Comparison of ENCODE assay signal across 17 cellular contexts in the genomic region with DNA sequence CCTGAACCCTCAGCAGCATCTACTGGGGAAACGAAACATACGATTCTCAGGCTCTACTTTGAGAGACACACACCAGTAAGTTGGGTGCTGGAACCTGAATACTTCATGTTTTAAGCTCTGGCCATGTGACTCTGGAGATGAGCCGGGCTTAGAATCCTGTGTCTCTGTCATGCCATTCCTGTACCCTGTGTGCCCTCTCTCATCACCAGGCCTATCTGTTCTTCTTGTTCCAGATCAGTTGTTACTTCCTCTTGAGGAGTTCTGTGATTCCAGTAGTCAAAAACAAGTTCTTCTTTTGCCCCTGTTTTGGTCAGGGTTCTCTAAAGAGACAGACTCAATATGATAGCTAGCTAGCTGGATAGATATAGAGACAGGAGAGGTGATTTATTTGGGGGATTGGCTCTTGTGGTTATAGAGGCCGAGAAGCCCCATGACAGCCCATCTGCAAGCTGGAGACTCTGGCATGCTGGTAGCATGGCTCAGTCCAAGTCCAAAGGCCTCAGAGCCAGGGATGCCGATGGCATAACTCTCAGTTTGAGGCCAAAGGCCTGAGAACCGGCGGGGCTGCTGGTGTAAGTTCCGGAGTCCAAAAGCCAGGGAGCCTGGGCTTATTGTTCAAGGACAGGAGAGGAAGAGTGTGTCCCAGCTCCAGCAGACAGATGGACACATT. TPM values are rescaled to one million over a fixed set of nuclear protein-coding genes. Genes with fewer than 3 reads are reported as not detected.
DNase-seq lines count a peak whose midpoint lies in the region; ATAC-seq and TF ChIP-seq lines count a peak whose summit lies in the region.
"Had no signal": no experiment of that assay in that cellular context is flagged by ENCODE, and none has a peak within 500 bp of the region (broad histone marks: within the 10 kb centered on the region; RNA-seq: fewer than 3 reads in every experiment).

No MANE protein-coding gene starts in this region.

- no peaks in the 10 kb centered on the region for H3K23me2 ChIP-seq in H9 (ENCODE audit: insufficient read length, low read depth, low read length, poor library complexity, severe bottlenecking)

- no peaks in the 10 kb centered on the region for H3K4me1 ChIP-seq in upper lobe of right lung
- 0 out of 2 replicates have a peak, but pooled peaks cover 3% of the 10 kb centered on the region for H3K4me1 ChIP-seq in H9 (ENCODE audit: insufficient read depth, low read length)
- no peaks in the 10 kb centered on the region for H3K4me1 ChIP-seq in endodermal cell (ENCODE audit: control insufficient read depth, insufficient read depth, low read length)

- H2AFZ ChIP-seq in H9 (ENCODE audit: low read length): no peak overlapping the region

- H3K27ac Mint-ChIP-seq in naive B cell (peak overlapping the region in 5 of 6 donors; percentile 17 to 68 (median 54)), H9 (no peak overlapping the region), endodermal cell (no peak overlapping the region)
- H3K27ac Mint-ChIP-seq: stimulated activated naive CD8-positive, alpha-beta T cell treated with anti-CD3 and anti-CD28 coated beads, Interleukin-15, Interleukin-2, amounts not matched to agents 100 ng/mL and 50 ng/mL, for 24 hours; T-helper 17 cell had no signal

- H3K56ac ChIP-seq in H9 (ENCODE audit: insufficient read length, low read depth, low read length): no peak overlapping the region

- peaks cover 0 to 7% (median 0%) of the 10 kb centered on the region in 3 donors for H3K27me3 Mint-ChIP-seq in naive B cell
- no peaks in the 10 kb centered on the region for H3K27me3 Mint-ChIP-seq in H9 (ENCODE audit: low read depth)
- H3K27me3 Mint-ChIP-seq in endodermal cell (ENCODE audit: insufficient read depth): no peaks in the 10 kb centered on the region
- H3K27me3 Mint-ChIP-seq: T-helper 17 cell had no signal

- WGBS in H9 (ENCODE audit: extremely low coverage, insufficient read length, low lambda C conversion rate): no CpG with 5 or more reads among the region's 8 CpGs
- 85 to 91% methylated on average over 5 to 8 of the region's 8 CpGs for WGBS in endodermal cell (ENCODE audit: insufficient coverage in 1 of 2, insufficient read length in 1 of 2), 2 experiments

- no peak overlapping the region for H3K4me3 Mint-ChIP-seq in naive B cell
- no peak overlapping the region for H3K4me3 Mint-ChIP-seq in H9
- H3K4me3 Mint-ChIP-seq in endodermal cell: no peak overlapping the region
- H3K4me3 Mint-ChIP-seq: stimulated activated naive CD8-positive, alpha-beta T cell treated with anti-CD3 and anti-CD28 coated beads, Interleukin-15, Interleukin-2, amounts not matched to agents 100 ng/mL and 50 ng/mL, for 24 hours; T-helper 17 cell had no signal

- no peak overlapping the region for H4K5ac ChIP-seq in H9 (ENCODE audit: insufficient read length, low read depth, low read length)

- H3K9me3 ChIP-seq in upper lobe of right lung (no peaks in the 10 kb centered on the region), H9 (ENCODE audit: control insufficient read depth, low read depth, low read length) (no peaks in the 10 kb centered on the region), endodermal cell (ENCODE audit: control insufficient read depth, low read length) (no peaks in the 10 kb centered on the region)
- H3K9me3 ChIP-seq: ovary had no signal

- H2BK12ac ChIP-seq in H9 (ENCODE audit: insufficient read length, low read depth, low read length): no peak overlapping the region

- H3K4me3 ChIP-seq in upper lobe of right lung: no peak overlapping the region
- no peak overlapping the region for H3K4me3 ChIP-seq in H7 (ENCODE audit: insufficient read depth, low read depth, low read length)
- H3K4me3 ChIP-seq in endodermal cell (ENCODE audit: low read length): no peak overlapping the region
- H3K4me3 ChIP-seq: ovary had no signal

- peaks cover 16 to 22% (median 20%) of the 10 kb centered on the region in 3 donors for H3K4me1 Mint-ChIP-seq in naive B cell
- H3K4me1 Mint-ChIP-seq in H9: peaks cover 3 to 5% of the 10 kb centered on the region in 2 experiments
- H3K4me1 Mint-ChIP-seq in endodermal cell: peaks cover 3% of the 10 kb centered on the region
- H3K4me1 Mint-ChIP-seq: T-helper 17 cell had no signal

- no peak overlapping the region for H3K23ac ChIP-seq in H9 (ENCODE audit: insufficient read length, low read depth, low read length)

- DNase-seq in Right ventricle myocardium inferior (ENCODE audit: missing footprints) (no peak), cardiac septum (ENCODE audit: low spot score) (no peak), left cardiac atrium (no peak), naive B cell (no peak), upper lobe of right lung (no peak), H7 (no peak), H9 (no peak), endodermal cell (no peak)
- DNase-seq: activated CD4-positive, alpha-beta T cell treated with anti-CD3 and anti-CD28 coated beads for 1 hour; activated effector memory CD4-positive, alpha-beta T cell treated with Interleukin-2 at 50 U/mL for 16 hours; effector CD8-positive, alpha-beta T cell; midbrain; NCI-H1105; NCI-H2171 treated with DMSO at 0.1 percent for 48 hours; ovary; T-helper 17 cell had no signal

- H3K18ac ChIP-seq in H9 (ENCODE audit: insufficient read length, low read depth, low read length): no peak overlapping the region

- no peak overlapping the region for H2BK5ac ChIP-seq in H9 (ENCODE audit: insufficient read length, low read length)

- H2BK20ac ChIP-seq in H9 (ENCODE audit: low read depth, low read length, poor library complexity, severe bottlenecking): no peak overlapping the region

- peak; percentile 63 for ATAC-seq in Right ventricle myocardium inferior
- ATAC-seq in left cardiac atrium: peak; percentile 77
- ATAC-seq in naive B cell (ENCODE audit: low read depth in 2 of 2): peak in 1 of 2 donors; percentile 17
- peak; percentile 81 for ATAC-seq in upper lobe of right lung
- ATAC-seq: T-helper 17 cell had no signal

- H3K36me3 ChIP-seq in upper lobe of right lung (no peaks in the 10 kb centered on the region), H7 (replicated peaks; ENCODE audit: control insufficient read depth, insufficient read depth, low read length) (no peaks in the 10 kb centered on the region), endodermal cell (ENCODE audit: control insufficient read depth, insufficient read depth, low read length) (no peaks in the 10 kb centered on the region)
- H3K36me3 ChIP-seq: ovary had no signal

- H3K27me3 ChIP-seq in upper lobe of right lung (no peaks in the 10 kb centered on the region), H7 (ENCODE audit: control insufficient read depth, insufficient read depth, low read length) (no peaks in the 10 kb centered on the region), H9 (ENCODE audit: insufficient read depth, low read length) (no peaks in the 10 kb centered on the region), endodermal cell (ENCODE audit: control insufficient read depth, insufficient read depth, low read length, poor library complexity, severe bottlenecking) (no peaks in the 10 kb centered on the region)
- H3K27me3 ChIP-seq: ovary had no signal

- no peak overlapping the region for H3K4ac ChIP-seq in H9 (ENCODE audit: low read depth, low read length)

- H3K9ac ChIP-seq in H9 (ENCODE audit: extremely low read depth, insufficient read length, low read length) (no peak overlapping the region), endodermal cell (ENCODE audit: extremely low read depth, low read length, poor library complexity, severe bottlenecking) (no peak overlapping the region)

- H2BK15ac ChIP-seq in H9 (ENCODE audit: low read depth, low read length): no peak overlapping the region

- H3K4me2 ChIP-seq in H9 (ENCODE audit: insufficient read depth, insufficient read length, low read length): no peak overlapping the region

- TF ChIP-seq CTCF in upper lobe of right lung (IDR thresholded peaks at IDR 0.05) (no peak), H9 (conservative IDR thresholded peaks at IDR 0.05) (no peak), endodermal cell (conservative IDR thresholded peaks at IDR 0.05) (no peak)

- H3K27ac ChIP-seq in upper lobe of right lung: no peak overlapping the region
- H3K27ac ChIP-seq in H9 (ENCODE audit: insufficient read length, low read depth, low read length): no peak overlapping the region
- H3K27ac ChIP-seq in endodermal cell (ENCODE audit: low read depth, low read length): no peak overlapping the region
- H3K27ac ChIP-seq: ovary had no signal

- H2AK5ac ChIP-seq in H9 (ENCODE audit: insufficient read length, low read length): no peak overlapping the region

- H3K9me3 Mint-ChIP-seq in naive B cell (no peaks in the 10 kb centered on the region), H9 (no peaks in the 10 kb centered on the region; a peak in 1 of 5 replicates), endodermal cell (no peaks in the 10 kb centered on the region)
- H3K9me3 Mint-ChIP-seq: stimulated activated naive CD8-positive, alpha-beta T cell treated with anti-CD3 and anti-CD28 coated beads, Interleukin-15, Interleukin-2, amounts not matched to agents 100 ng/mL and 50 ng/mL, for 24 hours had no signal

- no peak overlapping the region for H2BK120ac ChIP-seq in H9 (ENCODE audit: low read depth, low read length, poor library complexity, severe bottlenecking)

- intact Hi-C loops in Right ventricle myocardium inferior (cut with DNase I) (no loop called here), cardiac septum (cut with DNase I) (no loop called here), left cardiac atrium (cut with DNase I) (no loop called here), upper lobe of right lung (cut with DNase I) (no loop called here)

- no peak overlapping the region for H3K14ac ChIP-seq in H9 (ENCODE audit: insufficient read depth, low read length)

- H3K36me3 Mint-ChIP-seq in naive B cell (no peaks in the 10 kb centered on the region), H9 (ENCODE audit: insufficient read depth in 1 of 3, low read depth in 3 of 3) (no peaks in the 10 kb centered on the region; a peak in 1 of 7 replicates), endodermal cell (ENCODE audit: low read depth) (peaks cover 4% of the 10 kb centered on the region)

- H4K91ac ChIP-seq in H9 (ENCODE audit: insufficient read length, low read depth, low read length): no peak overlapping the region

- H4K20me1 ChIP-seq in H9 (ENCODE audit: control insufficient read depth, insufficient read depth, insufficient read length): no peaks in the 10 kb centered on the region

- no peaks in the 10 kb centered on the region for H3K79me1 ChIP-seq in H9 (ENCODE audit: insufficient read depth, low read depth, low read length, poor library complexity, severe bottlenecking)

- no peak overlapping the region for H4K8ac ChIP-seq in H9 (replicated peaks; ENCODE audit: insufficient read length, low read depth, low read length)

- no peak overlapping the region for H3T11ph ChIP-seq in H9 (ENCODE audit: low read length)

- no peaks in the 10 kb centered on the region for H3K79me2 ChIP-seq in H9 (ENCODE audit: insufficient read depth, low read length)

RNA-seq across cellular contexts. Expression of a gene that starts 54.3 kb away (rescaled TPM):
- 20.2 TPM for total RNA-seq in Right ventricle myocardium inferior
- total RNA-seq in cardiac septum: 33.6 TPM
- 1 to 10 TPM; 4.1 to 4.8 TPM for total RNA-seq in left cardiac atrium
- polyA plus RNA-seq in naive B cell (ENCODE audit: low read depth in 6 of 6): under 1 TPM in 1 of 6 donors, not detected in 5; 0.27 TPM
- 14.4 TPM for total RNA-seq in upper lobe of right lung
- 3.1 and 4.2 TPM in 2 replicates for total RNA-seq in H7 (2014; rRNA removed; shearing (Covaris generic))
- 3.3 and 3.7 TPM in 2 replicates for total RNA-seq in H9 (2021)
- 10 to 100 TPM; 14.0 to 14.1 TPM for total RNA-seq in endodermal cell
- polyA plus RNA-seq in endodermal cell (2013, experiment 1 of 2): 7.4 TPM
- polyA plus RNA-seq in endodermal cell (2013, experiment 2 of 2): 7.4 TPM

Comparison
In these comparisons a context has a peak if more than half of its experiments do, and no peak if none do; other contexts are left out.
1. H3K27ac Mint-ChIP-seq: peak in naive B cell (5 of 6); none in H9 (0 of 3) and endodermal cell (single experiment).